In the genomic region with DNA sequence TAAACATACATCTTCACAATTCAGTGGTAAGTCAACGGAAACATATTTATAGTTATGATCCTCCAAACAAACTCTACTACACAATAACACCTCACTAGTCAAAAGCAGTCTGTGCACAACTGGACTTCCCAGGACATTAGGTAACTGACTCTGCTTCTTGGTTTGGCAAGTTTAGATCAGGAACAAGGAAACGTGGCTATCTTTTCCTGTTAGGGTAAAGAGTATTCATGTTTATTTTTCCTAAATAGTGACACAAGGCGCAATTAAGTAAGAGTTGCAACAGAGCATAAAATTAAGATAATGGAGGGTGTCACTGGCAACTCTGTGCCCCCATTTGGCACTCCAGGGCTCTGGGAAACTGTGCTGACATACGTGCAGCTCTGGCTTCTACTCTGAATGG, we compare ENCODE assay signal across 34 cellular contexts.
"Had no signal": no experiment of that assay in that cellular context is flagged by ENCODE, and none has a peak within 500 bp of the region (broad histone marks: within the 10 kb centered on the region; RNA-seq: fewer than 3 reads in every experiment).

No MANE protein-coding gene starts in this region.

- DNase-seq: activated CD4-positive, alpha-beta T cell treated with anti-CD3 and anti-CD28 coated beads for 48 hours; activated CD4-positive, alpha-beta T cell treated with anti-CD3 and anti-CD28 coated beads, Interleukin-2, amount 50 U/mL, for 48 hours; activated CD8-positive, alpha-beta memory T cell treated with anti-CD3 and anti-CD28 coated beads for 24 hours; activated effector memory CD4-positive, alpha-beta T cell treated with anti-CD3 and anti-CD28 coated beads, Interleukin-2, amount 50 U/mL, for 16 hours; activated naive CD4-positive, alpha-beta T cell treated with anti-CD3 and anti-CD28 coated beads for 36 hours; activated naive CD8-positive, alpha-beta T cell treated with anti-CD3 and anti-CD28 coated beads for 36 hours; activated T-cell treated with anti-CD3 and anti-CD28 coated beads, Interleukin-2, amount 50 U/mL, for 1 hour; cortex of kidney; endodermal cell; glutamatergic neuron; left cardiac atrium; mammary epithelial cell; natural killer cell; occipital lobe; spleen; stimulated activated CD4-positive, alpha-beta T cell treated with anti-CD3 and anti-CD28 coated beads, Interleukin-2, amount 100 ng/mL, for 48 hours; stimulated activated naive CD8-positive, alpha-beta T cell treated with anti-CD3 and anti-CD28 coated beads, Interleukin-15, Interleukin-2, amounts not matched to agents 100 U/mL and 50 U/mL, for 24 hours; SW 1271; T-helper 9 cell; upper lobe of right lung; WERI-Rb-1 had no signal

- ATAC-seq: activated CD4-positive, CD25-positive, alpha-beta regulatory T cell treated with anti-CD3 and anti-CD28 coated beads, Interleukin-2, amount 50 U/mL, for 24 hours; left cardiac atrium; natural killer cell; stimulated activated naive CD8-positive, alpha-beta T cell treated with anti-CD3 and anti-CD28 coated beads, Interleukin-15, Interleukin-2, amounts not matched to agents 100 U/mL and 50 U/mL, for 24 hours; upper lobe of right lung had no signal

- H3K27ac Mint-ChIP-seq: activated naive CD4-positive, alpha-beta T cell treated with anti-CD3 and anti-CD28 coated beads for 36 hours; activated naive CD8-positive, alpha-beta T cell treated with anti-CD3 and anti-CD28 coated beads for 36 hours; activated T-helper 1 cell treated with anti-CD3 and anti-CD28 coated beads, Interleukin-12 subunit alpha, Interleukin-12 subunit beta, Interleukin-2, Interleukin-4 antibody, amounts not matched to agents 30 ng/mL and 10 ng/mL and 1 ng/mL, durations not matched to agents 14 hours and 24 hours and 36 hours; brain; endodermal cell; mesothelial cell of epicardium; natural killer cell; neural progenitor cell; T-helper 1 cell treated with Interleukin-12 subunit alpha and Interleukin-12 subunit beta and Interleukin-4 antibody, amounts not matched to agents 30 μg/mL and 1 μg/mL, for 36 hours had no signal

- H3K27me3 ChIP-seq: ascending aorta, cardiac muscle cell, neural progenitor cell, right atrium auricular region, spleen, upper lobe of right lung had no signal

- H3K4me1 ChIP-seq: ascending aorta, neural progenitor cell, right atrium auricular region, spleen, upper lobe of right lung had no signal

- H3K4me3 Mint-ChIP-seq: activated naive CD4-positive, alpha-beta T cell treated with anti-CD3 and anti-CD28 coated beads for 36 hours; activated naive CD8-positive, alpha-beta T cell treated with anti-CD3 and anti-CD28 coated beads for 36 hours; activated T-helper 1 cell treated with anti-CD3 and anti-CD28 coated beads, Interleukin-12 subunit alpha, Interleukin-12 subunit beta, Interleukin-2, Interleukin-4 antibody, amounts not matched to agents 30 ng/mL and 10 ng/mL and 1 ng/mL, durations not matched to agents 14 hours and 24 hours and 36 hours; brain; endodermal cell; mesothelial cell of epicardium; natural killer cell; neural progenitor cell; T-helper 1 cell treated with Interleukin-12 subunit alpha and Interleukin-12 subunit beta and Interleukin-4 antibody, amounts not matched to agents 30 μg/mL and 1 μg/mL, for 36 hours had no signal

- H3K9me3 Mint-ChIP-seq: activated naive CD4-positive, alpha-beta T cell treated with anti-CD3 and anti-CD28 coated beads for 36 hours; activated naive CD8-positive, alpha-beta T cell treated with anti-CD3 and anti-CD28 coated beads for 36 hours; activated T-helper 1 cell treated with anti-CD3 and anti-CD28 coated beads, Interleukin-12 subunit alpha, Interleukin-12 subunit beta, Interleukin-2, Interleukin-4 antibody, amounts not matched to agents 30 ng/mL and 10 ng/mL and 1 ng/mL, durations not matched to agents 14 hours and 24 hours and 36 hours; endodermal cell; natural killer cell; neural progenitor cell; T-helper 1 cell treated with Interleukin-12 subunit alpha and Interleukin-12 subunit beta and Interleukin-4 antibody, amounts not matched to agents 30 μg/mL and 1 μg/mL, for 36 hours had no signal

- H3K36me3 ChIP-seq: ascending aorta, cardiac muscle cell, neural progenitor cell, right atrium auricular region, spleen, thoracic aorta, upper lobe of right lung, WERI-Rb-1 had no signal

- H3K4me3 ChIP-seq: ascending aorta, cardiac muscle cell, neural progenitor cell, right atrium auricular region, spleen, thoracic aorta, upper lobe of right lung had no signal

- H3K9me3 ChIP-seq: ascending aorta, right atrium auricular region, spleen, thoracic aorta, upper lobe of right lung had no signal

- H3K27ac ChIP-seq: ascending aorta, cardiac muscle cell, neural progenitor cell, right atrium auricular region, spleen, thoracic aorta, upper lobe of right lung, WERI-Rb-1 had no signal

- FAIRE-seq: frontal cortex, keratinocyte, TTC549 had no signal

- H3K4me1 Mint-ChIP-seq: activated naive CD8-positive, alpha-beta T cell treated with anti-CD3 and anti-CD28 coated beads for 36 hours; brain; endodermal cell; mesothelial cell of epicardium; natural killer cell; neural progenitor cell had no signal

- H3K27me3 Mint-ChIP-seq: activated naive CD8-positive, alpha-beta T cell treated with anti-CD3 and anti-CD28 coated beads for 36 hours; brain had no signal
